Comparison of ENCODE assay signal across 22 cellular contexts in the genomic region with DNA sequence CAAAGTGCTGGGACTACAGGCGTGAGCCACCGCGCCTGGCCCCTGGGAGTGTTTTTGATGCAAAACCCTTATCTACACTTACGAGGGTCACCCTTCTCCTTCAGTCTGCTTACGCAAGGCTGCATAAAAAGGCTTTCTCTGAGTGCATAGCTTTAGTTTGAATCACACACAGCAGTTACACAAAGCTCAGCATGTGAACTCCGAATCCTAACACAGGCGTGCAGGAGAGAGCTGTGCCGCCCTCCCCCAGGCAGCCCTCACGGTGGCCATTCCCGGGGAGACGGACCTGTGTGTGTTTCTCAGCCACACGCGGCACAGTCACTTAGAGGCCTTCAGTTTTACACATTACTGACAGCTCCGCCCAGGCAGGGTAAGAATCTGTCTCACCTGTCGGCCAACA. TPM values are rescaled to one million over a fixed set of nuclear protein-coding genes. Genes with fewer than 3 reads are reported as not detected.
DNase-seq lines count a peak whose midpoint lies in the region; ATAC-seq and TF ChIP-seq lines count a peak whose summit lies in the region.
"Had no signal": no experiment of that assay in that cellular context is flagged by ENCODE, and none has a peak within 500 bp of the region (broad histone marks: within the 10 kb centered on the region; RNA-seq: fewer than 3 reads in every experiment).

No MANE protein-coding gene starts in this region.

- CTCF ChIA-PET in RWPE1 (lab: Yijun Ruan, JAX), result interaction anchor here (0.7 kb wide), 1 partner anchor 21 kb away, joined by 4 read pairs; no protein-coding TSS in a partner anchor

- no peak for TF ChIP-seq CTCF in RWPE1 (conservative IDR thresholded peaks at IDR 0.05; ENCODE audit: low read depth)
- no peak for TF ChIP-seq CTCF in fibroblast of mammary gland (conservative IDR thresholded peaks at IDR 0.05; ENCODE audit: control insufficient read depth, insufficient read depth, low read depth, low read length)
- TF ChIP-seq CTCF in retinal pigment epithelial cell (conservative IDR thresholded peaks at IDR 0.05; ENCODE audit: low read depth, low read length), result no peak

- H3K27ac ChIP-seq in RWPE1, result peak overlapping the region; percentile 32
- H3K27ac ChIP-seq: esophagus muscularis mucosa had no signal

- H3K4me3 ChIP-seq in fibroblast of mammary gland (ENCODE audit: control insufficient read depth, low read depth, low read length), result no peak overlapping the region
- no peak overlapping the region for H3K4me3 ChIP-seq in retinal pigment epithelial cell (ENCODE audit: low read length)
- H3K4me3 ChIP-seq: esophagus muscularis mucosa had no signal

- DNase-seq in Daoy (ENCODE audit: low read depth) (peak; percentile 45), RWPE1 (ENCODE audit: low spot score) (peak; percentile 49), fibroblast of mammary gland (ENCODE audit: low read depth) (peak; percentile 43), retinal pigment epithelial cell (ENCODE audit: low read depth) (peak; percentile 73), NAMALWA (ENCODE audit: low spot score) (no peak), RKO (ENCODE audit: low spot score) (no peak)
- DNase-seq: activated CD4-positive, CD25-positive, alpha-beta regulatory T cell; activated gamma-delta T cell; aorta; CD4-positive, CD25-positive, alpha-beta regulatory T cell; Karpas-422; NCI-H1436 treated with DMSO at 0.1 percent for 48 hours; nucleus accumbens; Right ventricle myocardium superior; stimulated activated CD4-positive, alpha-beta T cell treated with anti-CD3 and anti-CD28 coated beads, Interleukin-4, amount 100 ng/mL, for 1 hour; stimulated activated CD8-positive, alpha-beta memory T cell treated with anti-CD3 and anti-CD28 coated beads, Interleukin-4, amount 100 ng/mL, for 48 hours had no signal

- POLR2A ChIA-PET in RWPE1 (lab: Yijun Ruan, JAX; ENCODE audit: low non-redundant PET), result no interaction called here

- ATAC-seq in HG03378 (IDR thresholded peaks at IDR 0.05; ENCODE audit: unreplicated experiment), result no peak
- ATAC-seq: left cardiac atrium, sciatic nerve had no signal

RNA-seq across cellular contexts. Expression of gene EXD3, which starts 26.7 kb away (rescaled TPM):
- 0.86 and 2.3 TPM in 2 replicates for total RNA-seq in Daoy (2014; rRNA removed; shearing (Covaris generic))

RNA-seq across cellular contexts. Expression of gene NOXA1, which starts 27.0 kb away (rescaled TPM):
- total RNA-seq in Daoy (2014; rRNA removed; shearing (Covaris generic)), result not detected in 2 replicates

RNA-seq across cellular contexts. Expression of gene ENTPD8, which starts 44.9 kb away (rescaled TPM):
- total RNA-seq in Daoy (2014; rRNA removed; shearing (Covaris generic)), result not detected in 2 replicates
- total RNA-seq: aorta; CD4-positive, CD25-positive, alpha-beta regulatory T cell; esophagus muscularis mucosa; left cardiac atrium; mononuclear cell; Right ventricle myocardium superior; sciatic nerve; temporal lobe had no signal

Comparison
In these comparisons a context has a peak if more than half of its experiments do, and no peak if none do; other contexts are left out.
1. DNase-seq: peak in Daoy (single experiment), RWPE1 (single experiment), fibroblast of mammary gland (single experiment) and retinal pigment epithelial cell (single experiment); none in NAMALWA (single experiment) and RKO (single experiment).